ENCODE assay signal across 19 cellular contexts in genomic region chr3:380801-381200, GRCh38.
"Had no signal": no experiment of that assay in that cellular context is flagged by ENCODE, and none has a peak within 500 bp of the region (broad histone marks: within the 10 kb centered on the region; RNA-seq: fewer than 3 reads in every experiment).

No MANE protein-coding gene starts in this region.

- ATAC-seq: gastrocnemius medialis, heart right ventricle, left cardiac atrium, left lung, left ventricle myocardium superior, lower lobe of right lung, mucosa of descending colon had no signal

- H3K9me3 ChIP-seq: esophagus muscularis mucosa, gastrocnemius medialis, heart right ventricle, left lung, lower lobe of right lung, mucosa of descending colon had no signal

- H3K27ac ChIP-seq: coronary artery, dorsolateral prefrontal cortex, esophagus muscularis mucosa, gastrocnemius medialis, heart right ventricle, left lung, lower lobe of right lung had no signal

- H3K36me3 ChIP-seq: esophagus muscularis mucosa, gastrocnemius medialis, heart right ventricle, left lung, lower lobe of right lung had no signal

- H3K4me3 ChIP-seq: coronary artery, dorsolateral prefrontal cortex, esophagus muscularis mucosa, gastrocnemius medialis, heart right ventricle, left lung, lower lobe of right lung, mucosa of descending colon had no signal

- H3K27me3 ChIP-seq: dorsolateral prefrontal cortex, gastrocnemius medialis, left lung had no signal

- H3K4me1 ChIP-seq: esophagus muscularis mucosa, gastrocnemius medialis, heart right ventricle, left lung, lower lobe of right lung had no signal

- DNase-seq: dermis blood vessel endothelial cell; dorsolateral prefrontal cortex; effector CD4-positive, alpha-beta T cell; effector memory CD4-positive, alpha-beta T cell; foreskin fibroblast; foreskin melanocyte; gastrocnemius medialis; glutamatergic neuron; head of caudate nucleus; heart right ventricle; hippocampal formation; left cardiac atrium; left lung; left ventricle myocardium superior; lower lobe of right lung; mesenchymal stem cell; mucosa of descending colon had no signal
